ENCODE assay signal across 28 cellular contexts in the genomic region with DNA sequence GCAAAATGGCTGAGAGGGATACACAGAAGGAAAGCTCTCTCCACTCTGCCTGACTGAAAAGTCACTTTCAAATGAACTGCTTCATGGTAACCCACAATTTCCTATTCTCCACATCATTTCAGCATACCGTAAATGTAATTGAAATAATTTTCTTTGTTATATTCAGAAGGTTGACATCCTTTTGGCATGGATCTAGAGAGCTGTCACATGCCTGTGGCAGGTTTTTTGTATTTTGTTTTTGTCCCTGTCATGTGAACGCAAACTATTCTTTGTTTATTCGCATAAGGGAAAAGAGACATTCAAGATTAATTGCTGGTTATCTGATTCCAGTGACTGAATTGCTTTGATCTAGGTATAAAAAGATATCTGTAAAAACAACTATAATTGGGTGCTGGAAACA.
"Had no signal": no experiment of that assay in that cellular context is flagged by ENCODE, and none has a peak within 500 bp of the region (broad histone marks: within the 10 kb centered on the region; RNA-seq: fewer than 3 reads in every experiment).

No MANE protein-coding gene starts in this region.

- H3K36me3 ChIP-seq: MG63, SJCRH30 had no signal

- H2AFZ ChIP-seq: PC-9 had no signal

- DNase-seq: Kasumi-1, KG1, MG63, NCI-H1048, NCI-H1092 treated with DMSO at 0.1 percent for 48 hours, NCI-H1105 treated with DMSO at 0.1 percent for 48 hours, NCI-H1436, NCI-H146, NCI-H1694, NCI-H187, NCI-H1930, NCI-H2029 treated with DMSO at 0.1 percent for 48 hours, NCI-H2081 treated with DMSO at 0.1 percent for 48 hours, NCI-H2107, NCI-H2171, NCI-H226, NCI-H446 treated with DMSO at 0.1 percent for 48 hours, NCI-H510A, NCI-H524, NCI-H526, NCI-H774, PC-9, SHP77, SIG-M5, SJCRH30, SW 1271 had no signal

- H3K4me2 ChIP-seq: PC-9 had no signal

- H3K27ac ChIP-seq: PC-9, RWPE1, SJCRH30, SK-N-MC had no signal

- H3K9me3 ChIP-seq: MG63, SJCRH30 had no signal

- H3K4me3 ChIP-seq: MG63, PC-9, SJCRH30, SK-N-MC had no signal

- H3K27me3 ChIP-seq: MG63, SJCRH30 had no signal
